In genomic region chr1:196779093-196779492, GRCh38 we compare ENCODE assay signal across 15 cellular contexts. TPM values are rescaled to one million over a fixed set of nuclear protein-coding genes. Genes with fewer than 3 reads are reported as not detected.
DNase-seq lines count a peak whose midpoint lies in the region; TF ChIP-seq lines count a peak whose summit lies in the region.
"Had no signal": no experiment of that assay in that cellular context is flagged by ENCODE, and none has a peak within 500 bp of the region (broad histone marks: within the 10 kb centered on the region; RNA-seq: fewer than 3 reads in every experiment).

No MANE protein-coding gene starts in this region.

- H3K27me3 Mint-ChIP-seq in endothelial cell (ENCODE audit: unreplicated experiment) (peaks cover under 1% of the 10 kb centered on the region), immature natural killer cell (ENCODE audit: low read depth in 3 of 3) (no peaks in the 10 kb centered on the region)
- H3K27me3 Mint-ChIP-seq: CD4-positive, alpha-beta T cell; T-helper 17 cell had no signal

- no peaks in the 10 kb centered on the region for H3K36me3 Mint-ChIP-seq in endothelial cell (ENCODE audit: low read depth, unreplicated experiment)
- H3K36me3 Mint-ChIP-seq in immature natural killer cell = no peaks in the 10 kb centered on the region

- DNase-seq in H7 (peak; percentile 0), OCI-M1 (lab: John Stamatoyannopoulos, UW) (peak; percentile 19), endothelial cell (ENCODE audit: low spot score) (no peak), putamen (ENCODE audit: low spot score) (no peak), posterior cingulate gyrus (no peak), immature natural killer cell (no peak), ACHN (no peak)
- DNase-seq: CD4-positive, alpha-beta T cell; EL; HCEC 1CT; NCI-H1105; NCI-H1930; NCI-H524 treated with DMSO at 0.1 percent for 48 hours; T-helper 17 cell had no signal

- H3K27ac Mint-ChIP-seq in endothelial cell (ENCODE audit: unreplicated experiment) (no peak overlapping the region), immature natural killer cell (no peak overlapping the region)
- H3K27ac Mint-ChIP-seq: CD4-positive, alpha-beta T cell; T-helper 17 cell had no signal

- no peaks in the 10 kb centered on the region for H3K27me3 ChIP-seq in H7 (ENCODE audit: control insufficient read depth, insufficient read depth, low read length)

- no peaks in the 10 kb centered on the region for H3K36me3 ChIP-seq in H7 (replicated peaks; ENCODE audit: control insufficient read depth, insufficient read depth, low read length)

- no peaks in the 10 kb centered on the region for H3K9me3 Mint-ChIP-seq in endothelial cell (ENCODE audit: unreplicated experiment)
- H3K9me3 Mint-ChIP-seq in immature natural killer cell = peaks cover 0 to 11% (median 0%) of the 10 kb centered on the region in 6 donors
- H3K9me3 Mint-ChIP-seq: CD4-positive, alpha-beta T cell had no signal

- in situ Hi-C loops in ACHN (cut with HindIII; ENCODE audit: low pct_ligation_motif_present, low pct_unique_long_range_greater_than_20kb, low sequenced_read_pairs) = no loop called here

- no peaks in the 10 kb centered on the region for H3K4me1 Mint-ChIP-seq in endothelial cell (ENCODE audit: unreplicated experiment)
- H3K4me1 Mint-ChIP-seq in immature natural killer cell = no peaks in the 10 kb centered on the region
- H3K4me1 Mint-ChIP-seq: T-helper 17 cell had no signal

- no peak overlapping the region for H3K4me3 Mint-ChIP-seq in endothelial cell (ENCODE audit: unreplicated experiment)
- H3K4me3 Mint-ChIP-seq in immature natural killer cell = no peak overlapping the region
- H3K4me3 Mint-ChIP-seq: CD4-positive, alpha-beta T cell; T-helper 17 cell had no signal

- intact Hi-C loops in posterior cingulate gyrus (cut with DNase I) = no loop called here

- TF ChIP-seq CTCF in C4-2B (conservative IDR thresholded peaks at IDR 0.05) (peak; percentile 1; the same call in 1 of the 2 replicates), endothelial cell (IDR thresholded peaks at IDR 0.05; ENCODE audit: unreplicated experiment) (peak; percentile 59)

- H3K4me3 ChIP-seq in H7 (ENCODE audit: insufficient read depth, low read depth, low read length) = no peak overlapping the region

- H3K27ac ChIP-seq in C4-2B = no peak overlapping the region

RNA-seq across cellular contexts. Expression of gene CFHR3, which starts 4.5 kb away (rescaled TPM):
- 0.87 and 3.0 TPM in 2 replicates for total RNA-seq in H7 (2014; rRNA removed; shearing (Covaris generic))
- total RNA-seq in endothelial cell (ENCODE audit: unreplicated experiment) = not detected
- polyA plus RNA-seq in immature natural killer cell = not detected
- total RNA-seq: CD4-positive, alpha-beta T cell; T-helper 17 cell had no signal

RNA-seq across cellular contexts. Expression of gene CFHR1, which starts 40.4 kb away (rescaled TPM):
- not detected in 2 replicates for total RNA-seq in H7 (2014; rRNA removed; shearing (Covaris generic))
- total RNA-seq in endothelial cell (ENCODE audit: unreplicated experiment) = 0.49 TPM
- polyA plus RNA-seq in immature natural killer cell = not detected
- total RNA-seq: CD4-positive, alpha-beta T cell; T-helper 17 cell had no signal

Comparison
In these comparisons a context has a peak if more than half of its experiments do, and no peak if none do; other contexts are left out.
1. DNase-seq: peak in H7 (single experiment) and OCI-M1 (single experiment); none in endothelial cell (single experiment), putamen (single experiment), posterior cingulate gyrus (0 of 10), immature natural killer cell (0 of 3) and ACHN (single experiment).